8 cellular contexts compared by ENCODE assay signal in genomic region chr2:128026422-128027277, GRCh38. TPM values are rescaled to one million over a fixed set of nuclear protein-coding genes. Genes with fewer than 3 reads are reported as not detected.
DNase-seq lines count a peak whose midpoint lies in the region; ATAC-seq, FAIRE-seq and TF ChIP-seq lines count a peak whose summit lies in the region.

No MANE protein-coding gene starts in this region.

- CTCF ChIA-PET in A549 (lab: Yijun Ruan, JAX), result no interaction called here

- no peak for TF ChIP-seq EP300 in A549 (IDR thresholded peaks at IDR 0.05)

- WGBS in A549 (ENCODE audit: missing lambda C conversion rate), result 11% methylated on average over 17 of the region's 57 CpGs

- DNase-seq in A549 (ENCODE audit: low read depth in 1 of 2, low spot score in 1 of 2), result no peak
- peak; percentile 21 for DNase-seq in NAMALWA (ENCODE audit: low spot score)
- DNase-seq in coronary artery (ENCODE audit: low spot score), result peak; percentile 80
- DNase-seq in DMS153 treated with DMSO at 0.1 percent for 48 hours (lab: John Stamatoyannopoulos, UW; ENCODE audit: unreplicated experiment), result no peak
- no peak for DNase-seq in HuH-7.5 (ENCODE audit: low spot score)

- H3K27ac ChIP-seq in A549 (peak overlapping the region; percentile 78 to 96), coronary artery (peak overlapping the region; percentile 54 to 97), muscle layer of duodenum (ENCODE audit: low read length) (no peak overlapping the region)

- H3K9me3 ChIP-seq in A549, result peaks cover 1% of the 10 kb centered on the region; the same call in 2 of the 3 replicates
- no peaks in the 10 kb centered on the region for H3K9me3 ChIP-seq in muscle layer of duodenum (ENCODE audit: control insufficient read depth in 1 of 2, low read length in 2 of 2)

- no peak for TF ChIP-seq RAD21 in A549 (conservative IDR thresholded peaks at IDR 0.05 in 1 of 2, IDR thresholded peaks at IDR 0.05 in 1 of 2)

- ATAC-seq in A549 (no peak), GM18502 (IDR thresholded peaks at IDR 0.05; ENCODE audit: poor library complexity, unreplicated experiment) (peak; percentile 3), GM18505 (IDR thresholded peaks at IDR 0.05; ENCODE audit: unreplicated experiment) (no peak)

- TF ChIP-seq CTCF in A549 (IDR thresholded peaks at IDR 0.05) (no peak), coronary artery (IDR thresholded peaks at IDR 0.05) (no peak)

- peaks cover 0 to 5% of the 10 kb centered on the region in 2 donors for H3K36me3 ChIP-seq in muscle layer of duodenum (ENCODE audit: control insufficient read depth in 1 of 2, insufficient read depth in 2 of 2, low read length in 2 of 2)

- FAIRE-seq in A549 (lab: Jason Lieb, UNC), result no peak

- POLR2A ChIA-PET in A549 (lab: Yijun Ruan, JAX), result no interaction called here

- H3K27me3 ChIP-seq in muscle layer of duodenum (ENCODE audit: low read depth, low read length), result no peaks in the 10 kb centered on the region

- H3K4me1 ChIP-seq in A549, result peaks cover 5% of the 10 kb centered on the region; the same call in 1 of the 3 replicates
- H3K4me1 ChIP-seq in muscle layer of duodenum (ENCODE audit: control insufficient read depth in 1 of 2, insufficient read depth in 2 of 2, low read length in 2 of 2), result peaks cover 3 to 7% of the 10 kb centered on the region in 2 donors

- H3K4me3 ChIP-seq in A549, result peak overlapping the region; percentile 97
- peak overlapping the region; percentile 81 for H3K4me3 ChIP-seq in coronary artery
- H3K4me3 ChIP-seq in muscle layer of duodenum (ENCODE audit: low read depth in 1 of 2, low read length in 2 of 2), result peak overlapping the region; percentile 68 to 74

- TF ChIP-seq POLR2A in A549 (IDR thresholded peaks at IDR 0.05; ENCODE audit: low read length) (peak; percentile 15; the same call in 1 of the 2 replicates), GM18505 (IDR thresholded peaks at IDR 0.05; ENCODE audit: borderline replicate concordance, extremely low read depth, insufficient read depth, insufficient read length) (no peak)

- H3K4me2 ChIP-seq in A549, result peak overlapping the region; percentile 88

TF ChIP-seq in A549, 52 proteins besides CTCF, POLR2A, EP300 and RAD21:
- TF ChIP-seq PHF8 (IDR thresholded peaks at IDR 0.05; ENCODE audit: borderline replicate concordance, low read depth), result peak; percentile 50; the same call in 1 of the 2 replicates
- TF ChIP-seq USF2 (IDR thresholded peaks at IDR 0.05), result peak; percentile 48; the same call in 1 of the 2 replicates
- no peak for TF ChIP-seq FOSB (CRISPR knock-in tag; IDR thresholded peaks at IDR 0.05)
- TF ChIP-seq ZFP36 (IDR thresholded peaks at IDR 0.05; ENCODE audit: borderline replicate concordance, partially characterized antibody), result no peak
- no peak for TF ChIP-seq MYC (IDR thresholded peaks at IDR 0.05; ENCODE audit: borderline replicate concordance, low read length)

RNA-seq across cellular contexts. Expression of gene SAP130, which starts 1.2 kb away (rescaled TPM):
- polyA plus RNA-seq in A549 (2011; rRNA removed) (15.1 and 17.7 TPM in 2 replicates), A549 (2017; fragmentation: RNase III; extraction: RNeasy Plus Mini Kit Qiagen cat#74134 plus additional on column Dnase treatment) (12.3 to 14.0 TPM (median 13.9 TPM) in 3 replicates)
- polyA plus RNA-seq in A549 (2012; cell fraction: cytosol; rRNA removed), result 15.0 and 19.6 TPM in 2 replicates
- 18.8 and 23.6 TPM in 2 replicates for polyA plus RNA-seq in A549 (2012; cell fraction: nucleus; rRNA removed)
- polyA minus RNA-seq in A549 (2011; rRNA and poly(A)+ RNA removed), result 26.7 and 35.7 TPM in 2 replicates

Comparison
In these comparisons a context has a peak if more than half of its experiments do, and no peak if none do; other contexts are left out.
1. DNase-seq: peak in NAMALWA (single experiment) and coronary artery (single experiment); none in A549 (0 of 2), DMS153 treated with DMSO at 0.1 percent for 48 hours (single experiment) and HuH-7.5 (single experiment).
2. Peak in every context shown above with its lines, with median percentiles within 50 percentile points of each other: H3K4me3 ChIP-seq.